Comparison of ENCODE assay signal across 2 cellular contexts in the genomic region with DNA sequence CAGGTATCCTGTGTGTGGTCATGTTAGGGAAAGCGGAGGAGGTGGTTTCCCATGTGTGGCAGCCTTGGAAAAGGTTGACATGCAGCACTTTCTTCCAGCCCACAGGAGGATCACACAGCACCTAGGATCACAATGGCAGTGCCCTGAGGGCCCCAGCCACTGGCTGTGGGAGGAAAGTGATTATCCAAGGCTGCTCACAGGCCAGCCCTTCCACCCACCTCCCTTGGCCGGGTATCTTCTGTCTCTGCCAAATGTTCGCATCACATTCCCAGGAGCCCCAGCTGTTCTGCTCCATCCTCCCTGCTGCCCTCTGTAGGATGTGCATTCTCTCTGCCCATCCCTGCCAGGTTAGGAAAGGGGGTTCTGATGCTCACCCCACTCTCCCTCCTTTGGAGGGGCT.
TF ChIP-seq lines count a peak whose summit lies in the region.

No MANE protein-coding gene starts in this region.

TF ChIP-seq in A549, 52 proteins besides CTCF, POLR2A, EP300 and RAD21:
- TF ChIP-seq PBX3 (IDR thresholded peaks at IDR 0.05) = no peak
- TF ChIP-seq NR3C1 (IDR thresholded peaks at IDR 0.05) = no peak
- no peak for TF ChIP-seq NPAS2 (CRISPR knock-in tag; IDR thresholded peaks at IDR 0.05; ENCODE audit: borderline replicate concordance)
- TF ChIP-seq SREBF2 (IDR thresholded peaks at IDR 0.05) = no peak
- no peak for TF ChIP-seq HMGXB4 (CRISPR knock-in tag; IDR thresholded peaks at IDR 0.05; ENCODE audit: borderline replicate concordance)
- TF ChIP-seq FOSB (CRISPR knock-in tag; IDR thresholded peaks at IDR 0.05) = no peak
- TF ChIP-seq CHD4 (IDR thresholded peaks at IDR 0.05; ENCODE audit: borderline replicate concordance) = no peak
- TF ChIP-seq, protein P1, sequence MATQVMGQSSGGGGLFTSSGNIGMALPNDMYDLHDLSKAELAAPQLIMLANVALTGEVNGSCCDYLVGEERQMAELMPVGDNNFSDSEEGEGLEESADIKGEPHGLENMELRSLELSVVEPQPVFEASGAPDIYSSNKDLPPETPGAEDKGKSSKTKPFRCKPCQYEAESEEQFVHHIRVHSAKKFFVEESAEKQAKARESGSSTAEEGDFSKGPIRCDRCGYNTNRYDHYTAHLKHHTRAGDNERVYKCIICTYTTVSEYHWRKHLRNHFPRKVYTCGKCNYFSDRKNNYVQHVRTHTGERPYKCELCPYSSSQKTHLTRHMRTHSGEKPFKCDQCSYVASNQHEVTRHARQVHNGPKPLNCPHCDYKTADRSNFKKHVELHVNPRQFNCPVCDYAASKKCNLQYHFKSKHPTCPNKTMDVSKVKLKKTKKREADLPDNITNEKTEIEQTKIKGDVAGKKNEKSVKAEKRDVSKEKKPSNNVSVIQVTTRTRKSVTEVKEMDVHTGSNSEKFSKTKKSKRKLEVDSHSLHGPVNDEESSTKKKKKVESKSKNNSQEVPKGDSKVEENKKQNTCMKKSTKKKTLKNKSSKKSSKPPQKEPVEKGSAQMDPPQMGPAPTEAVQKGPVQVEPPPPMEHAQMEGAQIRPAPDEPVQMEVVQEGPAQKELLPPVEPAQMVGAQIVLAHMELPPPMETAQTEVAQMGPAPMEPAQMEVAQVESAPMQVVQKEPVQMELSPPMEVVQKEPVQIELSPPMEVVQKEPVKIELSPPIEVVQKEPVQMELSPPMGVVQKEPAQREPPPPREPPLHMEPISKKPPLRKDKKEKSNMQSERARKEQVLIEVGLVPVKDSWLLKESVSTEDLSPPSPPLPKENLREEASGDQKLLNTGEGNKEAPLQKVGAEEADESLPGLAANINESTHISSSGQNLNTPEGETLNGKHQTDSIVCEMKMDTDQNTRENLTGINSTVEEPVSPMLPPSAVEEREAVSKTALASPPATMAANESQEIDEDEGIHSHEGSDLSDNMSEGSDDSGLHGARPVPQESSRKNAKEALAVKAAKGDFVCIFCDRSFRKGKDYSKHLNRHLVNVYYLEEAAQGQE (IDR thresholded peaks at IDR 0.05) = no peak
- TF ChIP-seq KDM5A (IDR thresholded peaks at IDR 0.05) = no peak
- no peak for TF ChIP-seq FOXS1 (CRISPR knock-in tag; IDR thresholded peaks at IDR 0.05)
- TF ChIP-seq, protein P2, sequence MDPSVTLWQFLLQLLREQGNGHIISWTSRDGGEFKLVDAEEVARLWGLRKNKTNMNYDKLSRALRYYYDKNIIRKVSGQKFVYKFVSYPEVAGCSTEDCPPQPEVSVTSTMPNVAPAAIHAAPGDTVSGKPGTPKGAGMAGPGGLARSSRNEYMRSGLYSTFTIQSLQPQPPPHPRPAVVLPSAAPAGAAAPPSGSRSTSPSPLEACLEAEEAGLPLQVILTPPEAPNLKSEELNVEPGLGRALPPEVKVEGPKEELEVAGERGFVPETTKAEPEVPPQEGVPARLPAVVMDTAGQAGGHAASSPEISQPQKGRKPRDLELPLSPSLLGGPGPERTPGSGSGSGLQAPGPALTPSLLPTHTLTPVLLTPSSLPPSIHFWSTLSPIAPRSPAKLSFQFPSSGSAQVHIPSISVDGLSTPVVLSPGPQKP (IDR thresholded peaks at IDR 0.05; ENCODE audit: low read depth, low read length) = no peak
- no peak for TF ChIP-seq JUN (IDR thresholded peaks at IDR 0.05)
- no peak for TF ChIP-seq JUNB (IDR thresholded peaks at IDR 0.05)
- no peak for TF ChIP-seq TFCP2L1 (CRISPR knock-in tag; IDR thresholded peaks at IDR 0.05)
- TF ChIP-seq ZNF302 (CRISPR knock-in tag; IDR thresholded peaks at IDR 0.05) = no peak
- no peak for TF ChIP-seq HEYL (CRISPR knock-in tag; IDR thresholded peaks at IDR 0.05)

TF ChIP-seq in GM23338, 12 proteins besides CTCF, POLR2A, EP300 and RAD21 (continued from another document):
- no peak for TF ChIP-seq POLR2AphosphoS5 (IDR thresholded peaks at IDR 0.05; ENCODE audit: low read depth)
- no peak for TF ChIP-seq EZH2 (IDR thresholded peaks at IDR 0.05; ENCODE audit: low read depth, unreplicated experiment)
- no peak for TF ChIP-seq CREB1 (CRISPR knock-in tag; IDR thresholded peaks at IDR 0.05; ENCODE audit: low read depth)
- no peak for TF ChIP-seq EZH2phosphoT487 (IDR thresholded peaks at IDR 0.05; ENCODE audit: unreplicated experiment)
- no peak for TF ChIP-seq JUNB (IDR thresholded peaks at IDR 0.05; ENCODE audit: unreplicated experiment)
- no peak for TF ChIP-seq ZNF331 (CRISPR knock-in tag; IDR thresholded peaks at IDR 0.05; ENCODE audit: low read depth)
- TF ChIP-seq, protein P3, sequence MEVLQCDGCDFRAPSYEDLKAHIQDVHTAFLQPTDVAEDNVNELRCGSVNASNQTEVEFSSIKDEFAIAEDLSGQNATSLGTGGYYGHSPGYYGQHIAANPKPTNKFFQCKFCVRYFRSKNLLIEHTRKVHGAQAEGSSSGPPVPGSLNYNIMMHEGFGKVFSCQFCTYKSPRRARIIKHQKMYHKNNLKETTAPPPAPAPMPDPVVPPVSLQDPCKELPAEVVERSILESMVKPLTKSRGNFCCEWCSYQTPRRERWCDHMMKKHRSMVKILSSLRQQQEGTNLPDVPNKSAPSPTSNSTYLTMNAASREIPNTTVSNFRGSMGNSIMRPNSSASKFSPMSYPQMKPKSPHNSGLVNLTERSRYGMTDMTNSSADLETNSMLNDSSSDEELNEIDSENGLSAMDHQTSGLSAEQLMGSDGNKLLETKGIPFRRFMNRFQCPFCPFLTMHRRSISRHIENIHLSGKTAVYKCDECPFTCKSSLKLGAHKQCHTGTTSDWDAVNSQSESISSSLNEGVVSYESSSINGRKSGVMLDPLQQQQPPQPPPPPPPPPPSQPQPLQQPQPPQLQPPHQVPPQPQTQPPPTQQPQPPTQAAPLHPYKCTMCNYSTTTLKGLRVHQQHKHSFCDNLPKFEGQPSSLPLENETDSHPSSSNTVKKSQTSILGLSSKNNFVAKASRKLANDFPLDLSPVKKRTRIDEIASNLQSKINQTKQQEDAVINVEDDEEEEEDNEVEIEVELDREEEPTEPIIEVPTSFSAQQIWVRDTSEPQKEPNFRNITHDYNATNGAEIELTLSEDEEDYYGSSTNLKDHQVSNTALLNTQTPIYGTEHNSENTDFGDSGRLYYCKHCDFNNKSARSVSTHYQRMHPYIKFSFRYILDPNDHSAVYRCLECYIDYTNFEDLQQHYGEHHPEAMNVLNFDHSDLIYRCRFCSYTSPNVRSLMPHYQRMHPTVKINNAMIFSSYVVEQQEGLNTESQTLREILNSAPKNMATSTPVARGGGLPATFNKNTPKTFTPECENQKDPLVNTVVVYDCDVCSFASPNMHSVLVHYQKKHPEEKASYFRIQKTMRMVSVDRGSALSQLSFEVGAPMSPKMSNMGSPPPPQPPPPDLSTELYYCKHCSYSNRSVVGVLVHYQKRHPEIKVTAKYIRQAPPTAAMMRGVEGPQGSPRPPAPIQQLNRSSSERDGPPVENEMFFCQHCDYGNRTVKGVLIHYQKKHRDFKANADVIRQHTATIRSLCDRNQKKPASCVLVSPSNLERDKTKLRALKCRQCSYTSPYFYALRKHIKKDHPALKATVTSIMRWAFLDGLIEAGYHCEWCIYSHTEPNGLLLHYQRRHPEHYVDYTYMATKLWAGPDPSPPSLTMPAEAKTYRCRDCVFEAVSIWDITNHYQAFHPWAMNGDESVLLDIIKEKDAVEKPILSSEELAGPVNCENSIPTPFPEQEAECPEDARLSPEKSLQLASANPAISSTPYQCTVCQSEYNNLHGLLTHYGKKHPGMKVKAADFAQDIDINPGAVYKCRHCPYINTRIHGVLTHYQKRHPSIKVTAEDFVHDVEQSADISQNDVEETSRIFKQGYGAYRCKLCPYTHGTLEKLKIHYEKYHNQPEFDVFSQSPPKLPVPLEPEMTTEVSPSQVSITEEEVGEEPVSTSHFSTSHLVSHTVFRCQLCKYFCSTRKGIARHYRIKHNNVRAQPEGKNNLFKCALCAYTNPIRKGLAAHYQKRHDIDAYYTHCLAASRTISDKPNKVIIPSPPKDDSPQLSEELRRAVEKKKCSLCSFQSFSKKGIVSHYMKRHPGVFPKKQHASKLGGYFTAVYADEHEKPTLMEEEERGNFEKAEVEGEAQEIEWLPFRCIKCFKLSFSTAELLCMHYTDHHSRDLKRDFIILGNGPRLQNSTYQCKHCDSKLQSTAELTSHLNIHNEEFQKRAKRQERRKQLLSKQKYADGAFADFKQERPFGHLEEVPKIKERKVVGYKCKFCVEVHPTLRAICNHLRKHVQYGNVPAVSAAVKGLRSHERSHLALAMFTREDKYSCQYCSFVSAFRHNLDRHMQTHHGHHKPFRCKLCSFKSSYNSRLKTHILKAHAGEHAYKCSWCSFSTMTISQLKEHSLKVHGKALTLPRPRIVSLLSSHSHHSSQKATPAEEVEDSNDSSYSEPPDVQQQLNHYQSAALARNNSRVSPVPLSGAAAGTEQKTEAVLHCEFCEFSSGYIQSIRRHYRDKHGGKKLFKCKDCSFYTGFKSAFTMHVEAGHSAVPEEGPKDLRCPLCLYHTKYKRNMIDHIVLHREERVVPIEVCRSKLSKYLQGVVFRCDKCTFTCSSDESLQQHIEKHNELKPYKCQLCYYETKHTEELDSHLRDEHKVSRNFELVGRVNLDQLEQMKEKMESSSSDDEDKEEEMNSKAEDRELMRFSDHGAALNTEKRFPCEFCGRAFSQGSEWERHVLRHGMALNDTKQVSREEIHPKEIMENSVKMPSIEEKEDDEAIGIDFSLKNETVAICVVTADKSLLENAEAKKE (CRISPR knock-in tag; IDR thresholded peaks at IDR 0.05) = no peak
- TF ChIP-seq ETS1 (IDR thresholded peaks at IDR 0.05) = no peak
- TF ChIP-seq, protein P1 (IDR thresholded peaks at IDR 0.05; ENCODE audit: unreplicated experiment) = no peak
